ENCODE assay signal across 1 cellular context in the genomic region with DNA sequence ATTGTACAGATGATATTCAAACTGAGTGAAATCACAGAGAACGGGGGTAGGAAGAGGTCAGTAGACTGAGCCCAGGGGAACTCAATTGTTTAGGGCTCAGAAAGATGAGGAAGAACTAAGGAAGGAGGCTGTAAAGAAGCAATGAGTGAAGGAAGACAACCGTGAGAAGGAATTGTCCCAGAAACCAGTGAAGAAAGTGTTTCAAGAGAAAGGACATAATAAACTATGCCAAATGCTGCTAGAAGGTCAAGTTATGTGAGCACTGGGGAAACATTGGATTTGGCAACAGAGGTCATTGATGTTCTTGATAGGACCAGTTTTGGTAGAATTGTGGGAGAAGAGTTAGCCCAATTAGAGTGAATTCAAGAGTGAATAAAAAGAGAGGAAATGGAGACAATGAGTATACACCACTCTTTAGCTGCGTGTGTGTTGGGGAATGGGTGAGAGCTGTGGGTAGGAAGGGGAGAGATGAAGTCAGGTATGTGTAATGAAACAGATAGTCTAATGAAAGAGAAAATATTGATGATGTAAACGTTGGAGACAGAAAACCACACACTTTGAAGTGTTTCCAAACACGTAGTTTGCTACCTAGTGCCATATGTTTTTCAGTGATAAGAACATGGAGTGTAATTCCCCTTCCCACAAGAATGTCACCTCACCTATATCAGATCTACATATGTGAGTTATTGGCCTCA.
TF ChIP-seq lines count a peak whose summit lies in the region.

No MANE protein-coding gene starts in this region.

TF ChIP-seq in K562, 482 proteins besides CTCF, POLR2A, EP300 and RAD21 (continues in another document):
- TF ChIP-seq MECOM (CRISPR knock-in tag; IDR thresholded peaks at IDR 0.05) (peak; percentile 39; the same call in 1 of the 2 replicates), NONO (IDR thresholded peaks at IDR 0.05; ENCODE audit: low read depth in 2 of 2, low read length in 1 of 2) (no peak), ZNF583 (CRISPR knock-in tag; IDR thresholded peaks at IDR 0.05) (peak; percentile 22; the same call in 1 of the 2 replicates), TBL1XR1 (IDR thresholded peaks at IDR 0.05; ENCODE audit: low read length in 2 of 2) (peak in 1 of 2 experiments; percentile 81; a peak in 2 of 4 replicates), YY1 (IDR thresholded peaks at IDR 0.05; ENCODE audit: borderline replicate concordance in 1 of 3, control insufficient read depth in 1 of 3, extremely low read depth in 1 of 3, insufficient read depth in 3 of 3, insufficient read length in 1 of 3, insufficient replicate concordance in 2 of 3, low read depth in 1 of 3, low read length in 2 of 3) (no peak), ZNF551 (CRISPR knock-in tag; IDR thresholded peaks at IDR 0.05) (no peak), ETV6 (IDR thresholded peaks at IDR 0.05; ENCODE audit: borderline replicate concordance in 1 of 2, low read depth in 2 of 2, low read length in 1 of 2) (peak in 1 of 2 experiments; percentile 72; a peak in 1 of 4 replicates), ETV6 (CRISPR knock-in tag; IDR thresholded peaks at IDR 0.05; ENCODE audit: borderline replicate concordance) (no peak), FOXK2 (conservative IDR thresholded peaks at IDR 0.05 in 1 of 2, IDR thresholded peaks at IDR 0.05 in 1 of 2; ENCODE audit: low read depth in 2 of 2) (peak; percentile 24 to 60; a peak in 2 of 4 replicates), CHD4 (IDR thresholded peaks at IDR 0.05; ENCODE audit: insufficient read depth, insufficient replicate concordance, low read depth, low read length, poor library complexity, severe bottlenecking) (no peak), NRF1 (conservative IDR thresholded peaks at IDR 0.05 in 1 of 2, IDR thresholded peaks at IDR 0.05 in 1 of 2) (0 out of 4 replicates have a peak, but pooled peaks of 1 of the 2 experiments have one; percentile 13), STAT5A (IDR thresholded peaks at IDR 0.05; ENCODE audit: borderline replicate concordance, low read length) (peak; percentile 70), RFX5 (IDR thresholded peaks at IDR 0.05; ENCODE audit: low read depth, low read length) (no peak), ZNF584 (CRISPR knock-in tag; IDR thresholded peaks at IDR 0.05; ENCODE audit: low read depth) (peak; percentile 83; the same call in 1 of the 2 replicates), CBX3 (IDR thresholded peaks at IDR 0.05; ENCODE audit: borderline replicate concordance in 1 of 2, low read length in 2 of 2) (no peak), DPF2 (IDR thresholded peaks at IDR 0.05) (peak; percentile 92), MEIS2 (IDR thresholded peaks at IDR 0.05; ENCODE audit: partially characterized antibody) (peak; percentile 94), CBX5 (IDR thresholded peaks at IDR 0.05; ENCODE audit: borderline replicate concordance, low read depth) (0 out of 2 replicates have a peak, but pooled peaks have one; percentile 11), TEAD1 (CRISPR knock-in tag; IDR thresholded peaks at IDR 0.05) (peak; percentile 95 to 96), DACH1 (IDR thresholded peaks at IDR 0.05; ENCODE audit: partially characterized antibody) (peak; percentile 52), HMGN3 (IDR thresholded peaks at IDR 0.05; ENCODE audit: borderline replicate concordance, extremely low read depth, insufficient read length, low read depth, low read length) (peak; percentile 58), CTBP1 (IDR thresholded peaks at IDR 0.05; ENCODE audit: borderline replicate concordance) (peak; percentile 87; the same call in 1 of the 2 replicates), HDAC3 (IDR thresholded peaks at IDR 0.05; ENCODE audit: borderline replicate concordance, partially characterized antibody) (peak; percentile 81), SMARCC2 (IDR thresholded peaks at IDR 0.05; ENCODE audit: low read depth) (peak; percentile 73; the same call in 1 of the 2 replicates), POLR2AphosphoS5 (IDR thresholded peaks at IDR 0.05; ENCODE audit: control insufficient read depth, insufficient read depth, low read depth, low read length) (peak; percentile 53; the same call in 1 of the 2 replicates), ZBTB17 (CRISPR knock-in tag; IDR thresholded peaks at IDR 0.05) (0 out of 2 replicates have a peak, but pooled peaks have one; percentile 12), LEF1 (IDR thresholded peaks at IDR 0.05) (peak; percentile 99), ETV1 (tag; conservative IDR thresholded peaks at IDR 0.05; ENCODE audit: low read depth) (0 out of 2 replicates have a peak, but pooled peaks have one; percentile 18), XRCC5 (IDR thresholded peaks at IDR 0.05; ENCODE audit: low read depth, low read length) (no peak), TCF7 (IDR thresholded peaks at IDR 0.05; ENCODE audit: borderline replicate concordance) (peak; percentile 97), ESRRA (IDR thresholded peaks at IDR 0.05; ENCODE audit: borderline replicate concordance, low read depth) (peak; percentile 92; the same call in 1 of the 2 replicates), FOXJ2 (tag; IDR thresholded peaks at IDR 0.05) (0 out of 2 replicates have a peak, but pooled peaks have one; percentile 48), ZKSCAN8 (CRISPR knock-in tag; IDR thresholded peaks at IDR 0.05) (peak; percentile 58), MTA3 (IDR thresholded peaks at IDR 0.05; ENCODE audit: borderline replicate concordance) (peak; percentile 19; the same call in 1 of the 2 replicates), POLR3G (IDR thresholded peaks at IDR 0.05; ENCODE audit: extremely low read depth, insufficient read length, insufficient replicate concordance) (no peak), SETDB1 (IDR thresholded peaks at IDR 0.05; ENCODE audit: low read length) (no peak)
- TF ChIP-seq, protein P1, sequence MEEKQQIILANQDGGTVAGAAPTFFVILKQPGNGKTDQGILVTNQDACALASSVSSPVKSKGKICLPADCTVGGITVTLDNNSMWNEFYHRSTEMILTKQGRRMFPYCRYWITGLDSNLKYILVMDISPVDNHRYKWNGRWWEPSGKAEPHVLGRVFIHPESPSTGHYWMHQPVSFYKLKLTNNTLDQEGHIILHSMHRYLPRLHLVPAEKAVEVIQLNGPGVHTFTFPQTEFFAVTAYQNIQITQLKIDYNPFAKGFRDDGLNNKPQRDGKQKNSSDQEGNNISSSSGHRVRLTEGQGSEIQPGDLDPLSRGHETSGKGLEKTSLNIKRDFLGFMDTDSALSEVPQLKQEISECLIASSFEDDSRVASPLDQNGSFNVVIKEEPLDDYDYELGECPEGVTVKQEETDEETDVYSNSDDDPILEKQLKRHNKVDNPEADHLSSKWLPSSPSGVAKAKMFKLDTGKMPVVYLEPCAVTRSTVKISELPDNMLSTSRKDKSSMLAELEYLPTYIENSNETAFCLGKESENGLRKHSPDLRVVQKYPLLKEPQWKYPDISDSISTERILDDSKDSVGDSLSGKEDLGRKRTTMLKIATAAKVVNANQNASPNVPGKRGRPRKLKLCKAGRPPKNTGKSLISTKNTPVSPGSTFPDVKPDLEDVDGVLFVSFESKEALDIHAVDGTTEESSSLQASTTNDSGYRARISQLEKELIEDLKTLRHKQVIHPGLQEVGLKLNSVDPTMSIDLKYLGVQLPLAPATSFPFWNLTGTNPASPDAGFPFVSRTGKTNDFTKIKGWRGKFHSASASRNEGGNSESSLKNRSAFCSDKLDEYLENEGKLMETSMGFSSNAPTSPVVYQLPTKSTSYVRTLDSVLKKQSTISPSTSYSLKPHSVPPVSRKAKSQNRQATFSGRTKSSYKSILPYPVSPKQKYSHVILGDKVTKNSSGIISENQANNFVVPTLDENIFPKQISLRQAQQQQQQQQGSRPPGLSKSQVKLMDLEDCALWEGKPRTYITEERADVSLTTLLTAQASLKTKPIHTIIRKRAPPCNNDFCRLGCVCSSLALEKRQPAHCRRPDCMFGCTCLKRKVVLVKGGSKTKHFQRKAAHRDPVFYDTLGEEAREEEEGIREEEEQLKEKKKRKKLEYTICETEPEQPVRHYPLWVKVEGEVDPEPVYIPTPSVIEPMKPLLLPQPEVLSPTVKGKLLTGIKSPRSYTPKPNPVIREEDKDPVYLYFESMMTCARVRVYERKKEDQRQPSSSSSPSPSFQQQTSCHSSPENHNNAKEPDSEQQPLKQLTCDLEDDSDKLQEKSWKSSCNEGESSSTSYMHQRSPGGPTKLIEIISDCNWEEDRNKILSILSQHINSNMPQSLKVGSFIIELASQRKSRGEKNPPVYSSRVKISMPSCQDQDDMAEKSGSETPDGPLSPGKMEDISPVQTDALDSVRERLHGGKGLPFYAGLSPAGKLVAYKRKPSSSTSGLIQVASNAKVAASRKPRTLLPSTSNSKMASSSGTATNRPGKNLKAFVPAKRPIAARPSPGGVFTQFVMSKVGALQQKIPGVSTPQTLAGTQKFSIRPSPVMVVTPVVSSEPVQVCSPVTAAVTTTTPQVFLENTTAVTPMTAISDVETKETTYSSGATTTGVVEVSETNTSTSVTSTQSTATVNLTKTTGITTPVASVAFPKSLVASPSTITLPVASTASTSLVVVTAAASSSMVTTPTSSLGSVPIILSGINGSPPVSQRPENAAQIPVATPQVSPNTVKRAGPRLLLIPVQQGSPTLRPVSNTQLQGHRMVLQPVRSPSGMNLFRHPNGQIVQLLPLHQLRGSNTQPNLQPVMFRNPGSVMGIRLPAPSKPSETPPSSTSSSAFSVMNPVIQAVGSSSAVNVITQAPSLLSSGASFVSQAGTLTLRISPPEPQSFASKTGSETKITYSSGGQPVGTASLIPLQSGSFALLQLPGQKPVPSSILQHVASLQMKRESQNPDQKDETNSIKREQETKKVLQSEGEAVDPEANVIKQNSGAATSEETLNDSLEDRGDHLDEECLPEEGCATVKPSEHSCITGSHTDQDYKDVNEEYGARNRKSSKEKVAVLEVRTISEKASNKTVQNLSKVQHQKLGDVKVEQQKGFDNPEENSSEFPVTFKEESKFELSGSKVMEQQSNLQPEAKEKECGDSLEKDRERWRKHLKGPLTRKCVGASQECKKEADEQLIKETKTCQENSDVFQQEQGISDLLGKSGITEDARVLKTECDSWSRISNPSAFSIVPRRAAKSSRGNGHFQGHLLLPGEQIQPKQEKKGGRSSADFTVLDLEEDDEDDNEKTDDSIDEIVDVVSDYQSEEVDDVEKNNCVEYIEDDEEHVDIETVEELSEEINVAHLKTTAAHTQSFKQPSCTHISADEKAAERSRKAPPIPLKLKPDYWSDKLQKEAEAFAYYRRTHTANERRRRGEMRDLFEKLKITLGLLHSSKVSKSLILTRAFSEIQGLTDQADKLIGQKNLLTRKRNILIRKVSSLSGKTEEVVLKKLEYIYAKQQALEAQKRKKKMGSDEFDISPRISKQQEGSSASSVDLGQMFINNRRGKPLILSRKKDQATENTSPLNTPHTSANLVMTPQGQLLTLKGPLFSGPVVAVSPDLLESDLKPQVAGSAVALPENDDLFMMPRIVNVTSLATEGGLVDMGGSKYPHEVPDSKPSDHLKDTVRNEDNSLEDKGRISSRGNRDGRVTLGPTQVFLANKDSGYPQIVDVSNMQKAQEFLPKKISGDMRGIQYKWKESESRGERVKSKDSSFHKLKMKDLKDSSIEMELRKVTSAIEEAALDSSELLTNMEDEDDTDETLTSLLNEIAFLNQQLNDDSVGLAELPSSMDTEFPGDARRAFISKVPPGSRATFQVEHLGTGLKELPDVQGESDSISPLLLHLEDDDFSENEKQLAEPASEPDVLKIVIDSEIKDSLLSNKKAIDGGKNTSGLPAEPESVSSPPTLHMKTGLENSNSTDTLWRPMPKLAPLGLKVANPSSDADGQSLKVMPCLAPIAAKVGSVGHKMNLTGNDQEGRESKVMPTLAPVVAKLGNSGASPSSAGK (IDR thresholded peaks at IDR 0.05), result peak; percentile 54
- TF ChIP-seq, protein P2, sequence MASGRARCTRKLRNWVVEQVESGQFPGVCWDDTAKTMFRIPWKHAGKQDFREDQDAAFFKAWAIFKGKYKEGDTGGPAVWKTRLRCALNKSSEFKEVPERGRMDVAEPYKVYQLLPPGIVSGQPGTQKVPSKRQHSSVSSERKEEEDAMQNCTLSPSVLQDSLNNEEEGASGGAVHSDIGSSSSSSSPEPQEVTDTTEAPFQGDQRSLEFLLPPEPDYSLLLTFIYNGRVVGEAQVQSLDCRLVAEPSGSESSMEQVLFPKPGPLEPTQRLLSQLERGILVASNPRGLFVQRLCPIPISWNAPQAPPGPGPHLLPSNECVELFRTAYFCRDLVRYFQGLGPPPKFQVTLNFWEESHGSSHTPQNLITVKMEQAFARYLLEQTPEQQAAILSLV (tag; IDR thresholded peaks at IDR 0.05), result 0 out of 2 replicates have a peak, but pooled peaks have one; percentile 15
- TF ChIP-seq, protein P3, sequence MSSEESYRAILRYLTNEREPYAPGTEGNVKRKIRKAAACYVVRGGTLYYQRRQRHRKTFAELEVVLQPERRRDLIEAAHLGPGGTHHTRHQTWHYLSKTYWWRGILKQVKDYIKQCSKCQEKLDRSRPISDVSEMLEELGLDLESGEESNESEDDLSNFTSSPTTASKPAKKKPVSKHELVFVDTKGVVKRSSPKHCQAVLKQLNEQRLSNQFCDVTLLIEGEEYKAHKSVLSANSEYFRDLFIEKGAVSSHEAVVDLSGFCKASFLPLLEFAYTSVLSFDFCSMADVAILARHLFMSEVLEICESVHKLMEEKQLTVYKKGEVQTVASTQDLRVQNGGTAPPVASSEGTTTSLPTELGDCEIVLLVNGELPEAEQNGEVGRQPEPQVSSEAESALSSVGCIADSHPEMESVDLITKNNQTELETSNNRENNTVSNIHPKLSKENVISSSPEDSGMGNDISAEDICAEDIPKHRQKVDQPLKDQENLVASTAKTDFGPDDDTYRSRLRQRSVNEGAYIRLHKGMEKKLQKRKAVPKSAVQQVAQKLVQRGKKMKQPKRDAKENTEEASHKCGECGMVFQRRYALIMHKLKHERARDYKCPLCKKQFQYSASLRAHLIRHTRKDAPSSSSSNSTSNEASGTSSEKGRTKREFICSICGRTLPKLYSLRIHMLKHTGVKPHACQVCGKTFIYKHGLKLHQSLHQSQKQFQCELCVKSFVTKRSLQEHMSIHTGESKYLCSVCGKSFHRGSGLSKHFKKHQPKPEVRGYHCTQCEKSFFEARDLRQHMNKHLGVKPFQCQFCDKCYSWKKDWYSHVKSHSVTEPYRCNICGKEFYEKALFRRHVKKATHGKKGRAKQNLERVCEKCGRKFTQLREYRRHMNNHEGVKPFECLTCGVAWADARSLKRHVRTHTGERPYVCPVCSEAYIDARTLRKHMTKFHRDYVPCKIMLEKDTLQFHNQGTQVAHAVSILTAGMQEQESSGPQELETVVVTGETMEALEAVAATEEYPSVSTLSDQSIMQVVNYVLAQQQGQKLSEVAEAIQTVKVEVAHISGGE (CRISPR knock-in tag; IDR thresholded peaks at IDR 0.05), result no peak
- TF ChIP-seq, protein P4, sequence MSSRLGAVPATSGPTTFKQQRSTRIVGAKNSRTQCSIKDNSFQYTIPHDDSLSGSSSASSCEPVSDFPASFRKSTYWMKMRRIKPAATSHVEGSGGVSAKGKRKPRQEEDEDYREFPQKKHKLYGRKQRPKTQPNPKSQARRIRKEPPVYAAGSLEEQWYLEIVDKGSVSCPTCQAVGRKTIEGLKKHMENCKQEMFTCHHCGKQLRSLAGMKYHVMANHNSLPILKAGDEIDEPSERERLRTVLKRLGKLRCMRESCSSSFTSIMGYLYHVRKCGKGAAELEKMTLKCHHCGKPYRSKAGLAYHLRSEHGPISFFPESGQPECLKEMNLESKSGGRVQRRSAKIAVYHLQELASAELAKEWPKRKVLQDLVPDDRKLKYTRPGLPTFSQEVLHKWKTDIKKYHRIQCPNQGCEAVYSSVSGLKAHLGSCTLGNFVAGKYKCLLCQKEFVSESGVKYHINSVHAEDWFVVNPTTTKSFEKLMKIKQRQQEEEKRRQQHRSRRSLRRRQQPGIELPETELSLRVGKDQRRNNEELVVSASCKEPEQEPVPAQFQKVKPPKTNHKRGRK (tag; IDR thresholded peaks at IDR 0.05), result no peak
